Comparison of ENCODE assay signal across 23 cellular contexts in genomic region chr6:166814386-166814785, GRCh38.
"Had no signal": no experiment of that assay in that cellular context is flagged by ENCODE, and none has a peak within 500 bp of the region (broad histone marks: within the 10 kb centered on the region; RNA-seq: fewer than 3 reads in every experiment).

No MANE protein-coding gene starts in this region.

- DNase-seq: activated CD4-positive, alpha-beta T cell treated with anti-CD3 and anti-CD28 coated beads for 48 hours; activated CD4-positive, alpha-beta T cell treated with anti-CD3 and anti-CD28 coated beads, Interleukin-2, amount 50 U/mL, for 48 hours; activated CD8-positive, alpha-beta memory T cell treated with anti-CD3 and anti-CD28 coated beads for 24 hours; activated effector memory CD4-positive, alpha-beta T cell treated with Interleukin-2 at 50 U/mL for 16 hours; activated naive CD4-positive, alpha-beta T cell treated with Interleukin-2 at 50 U/mL for 16 hours; adrenal gland; aorta; body of pancreas; cerebellar nuclear complex; colonic mucosa; dorsolateral prefrontal cortex; effector memory CD4-positive, alpha-beta T cell; gastrocnemius medialis; left cardiac atrium; midbrain; naive thymus-derived CD4-positive, alpha-beta T cell; posterior cingulate gyrus; right cardiac atrium; stimulated activated CD4-positive, alpha-beta T cell treated with anti-CD3 and anti-CD28 coated beads, Interleukin-15, amount 100 ng/mL, for 24 hours; stimulated activated CD4-positive, alpha-beta T cell treated with anti-CD3 and anti-CD28 coated beads, Interleukin-2, amount 100 ng/mL, for 24 hours; stimulated activated naive CD4-positive, alpha-beta T cell; T-helper 9 cell had no signal

- ATAC-seq: activated CD4-positive, CD25-positive, alpha-beta regulatory T cell treated with anti-CD3 and anti-CD28 coated beads, Interleukin-2, amount 50 U/mL, for 24 hours; body of pancreas; gastrocnemius medialis; left cardiac atrium; naive thymus-derived CD4-positive, alpha-beta T cell; right cardiac atrium had no signal
